1 cellular context compared by ENCODE assay signal in genomic region chr1:177257128-177257527, GRCh38.
TF ChIP-seq lines count a peak whose summit lies in the region.

No MANE protein-coding gene starts in this region.

TF ChIP-seq in GM23338, 12 proteins besides CTCF, POLR2A, EP300 and RAD21 (continued from another document):
- TF ChIP-seq ETS1 (IDR thresholded peaks at IDR 0.05) (no peak), POLR2AphosphoS5 (IDR thresholded peaks at IDR 0.05; ENCODE audit: low read depth) (no peak), ZNF462 (CRISPR knock-in tag; IDR thresholded peaks at IDR 0.05) (no peak), JUNB (IDR thresholded peaks at IDR 0.05; ENCODE audit: unreplicated experiment) (no peak)
